ENCODE assay signal across 7 cellular contexts in genomic region chr5:2329741-2330140, GRCh38.
"Had no signal": no experiment of that assay in that cellular context is flagged by ENCODE, and none has a peak within 500 bp of the region (broad histone marks: within the 10 kb centered on the region; RNA-seq: fewer than 3 reads in every experiment).

No MANE protein-coding gene starts in this region.

- FAIRE-seq: K562 had no signal

- ATAC-seq: K562 had no signal

- H3K27ac Mint-ChIP-seq: H9 had no signal

- H3K4me3 Mint-ChIP-seq: H9 had no signal

- H3K4me3 ChIP-seq: K562 had no signal

- DNase-seq: GOT3, H9, HCEC 1CT, IMR-90, KG1 had no signal

- H3K27ac ChIP-seq: HL-60 had no signal

- H3K9me3 Mint-ChIP-seq: H9 had no signal
